Comparison of ENCODE assay signal across 8 cellular contexts in genomic region chr3:44338828-44339127, GRCh38. TPM values are rescaled to one million over a fixed set of nuclear protein-coding genes. Genes with fewer than 3 reads are reported as not detected.
DNase-seq lines count a peak whose midpoint lies in the region; ATAC-seq and TF ChIP-seq lines count a peak whose summit lies in the region.

No MANE protein-coding gene starts in this region.

- H3K36me3 Mint-ChIP-seq in brain = peaks cover 4% of the 10 kb centered on the region

- H3K4ac ChIP-seq in mesendoderm (ENCODE audit: low read depth, low read length) = no peak overlapping the region

- H3K36me3 ChIP-seq in heart left ventricle (no peaks in the 10 kb centered on the region), mesendoderm (ENCODE audit: control insufficient read depth, insufficient read depth, low read length) (no peaks in the 10 kb centered on the region), vagina (no peaks in the 10 kb centered on the region)

- peak overlapping the region; percentile 97 to 100 (median 99) for H3K27ac Mint-ChIP-seq in brain

- H3K9ac ChIP-seq in mesendoderm (ENCODE audit: low read length) = peak overlapping the region; percentile 70

- no peak overlapping the region for H2BK120ac ChIP-seq in mesendoderm (ENCODE audit: low read depth, low read length)

- DNase-seq in heart left ventricle (no peak), left ventricle myocardium superior (no peak), mesendoderm (no peak), vagina (ENCODE audit: extremely low spot score in 2 of 2) (no peak), anterior cingulate cortex (lab: John Stamatoyannopoulos, UW) (no peak)
- no peak for DNase-seq in activated CD8-positive, alpha-beta memory T cell treated with anti-CD3 and anti-CD28 coated beads, Interleukin-2, amount 50 U/mL, for 4 hours

- no peaks in the 10 kb centered on the region for H3K9me3 ChIP-seq in heart left ventricle
- no peaks in the 10 kb centered on the region for H3K9me3 ChIP-seq in vagina

- H3K4me3 ChIP-seq in heart left ventricle (peak overlapping the region; percentile 48 to 80 (median 66)), mesendoderm (ENCODE audit: low read length) (peak overlapping the region; percentile 62), vagina (peak overlapping the region; percentile 68 to 78)

- no peak overlapping the region for H2BK5ac ChIP-seq in mesendoderm (ENCODE audit: low read length)

- no peaks in the 10 kb centered on the region for H3K79me1 ChIP-seq in mesendoderm (ENCODE audit: low read length)

- H3K4me3 Mint-ChIP-seq in brain = peak overlapping the region; percentile 97 to 100 (median 99)

- H3K18ac ChIP-seq in mesendoderm (ENCODE audit: low read length) = no peak overlapping the region

- H3K27me3 ChIP-seq in heart left ventricle (no peaks in the 10 kb centered on the region), mesendoderm (ENCODE audit: insufficient read depth, low read length, poor library complexity) (no peaks in the 10 kb centered on the region), vagina (no peaks in the 10 kb centered on the region)

- H3K4me1 ChIP-seq in heart left ventricle (peaks cover 0 to 42% (median 20%) of the 10 kb centered on the region in 12 donors), mesendoderm (ENCODE audit: control insufficient read depth, low read depth, low read length) (no peaks in the 10 kb centered on the region), vagina (peaks cover 20% of the 10 kb centered on the region)

- WGBS in heart left ventricle, 4 donors = 0 to 1% (median 1%) methylated on average over 15 of the region's 15 CpGs
- WGBS in mesendoderm (ENCODE audit: extremely low coverage, insufficient coverage, low lambda C conversion rate) = no CpG with 5 or more reads among the region's 15 CpGs

- TF ChIP-seq CTCF in heart left ventricle (IDR thresholded peaks at IDR 0.05) (no peak), brain (conservative IDR thresholded peaks at IDR 0.05) (no peak), vagina (IDR thresholded peaks at IDR 0.05) (no peak)

- H3K23ac ChIP-seq in mesendoderm (ENCODE audit: low read length) = no peak overlapping the region

- peaks cover 0 to 4% (median 0%) of the 10 kb centered on the region in 5 experiments for H3K9me3 Mint-ChIP-seq in brain

- H4K5ac ChIP-seq in mesendoderm (ENCODE audit: low read length) = no peak overlapping the region

- peak overlapping the region; percentile 15 for H3K4me2 ChIP-seq in mesendoderm (ENCODE audit: low read length)

- no peak overlapping the region for H2AK5ac ChIP-seq in mesendoderm (ENCODE audit: low read length)

- H3K27me3 Mint-ChIP-seq in brain = peaks cover 19% of the 10 kb centered on the region

- H2BK15ac ChIP-seq in mesendoderm (replicated peaks; ENCODE audit: low read depth) = no peak overlapping the region

- H3K27ac ChIP-seq in heart left ventricle = peak overlapping the region; percentile 92 to 98 (median 96)
- peak overlapping the region; percentile 96 for H3K27ac ChIP-seq in mesendoderm (ENCODE audit: low read depth, low read length)
- H3K27ac ChIP-seq in vagina = peak overlapping the region; percentile 92

- no peaks in the 10 kb centered on the region for H3K79me2 ChIP-seq in mesendoderm (ENCODE audit: control insufficient read depth, insufficient read depth, low read length)

- H4K8ac ChIP-seq in mesendoderm (ENCODE audit: low read depth, low read length) = no peak overlapping the region

- H3K56ac ChIP-seq in mesendoderm (ENCODE audit: low read length) = peak overlapping the region; percentile 100

- intact Hi-C loops in heart left ventricle (cut with DNase I) (loop anchor here in 9 of 10 donors (1.0 to 10.0 kb wide), 12 partner anchors 16 to 376 kb away; partner anchors contain the start of genes ZNF197 (in 1 of the 9), ZNF35 (in 1 of the 9), ZNF445 (in 1 of the 9) and ZNF502 (in 1 of the 9)), left ventricle myocardium superior (cut with micrococcal nuclease) (no loop called here), vagina (cut with DNase I) (no loop called here)

- H3K4me1 Mint-ChIP-seq in brain = peaks cover 45% of the 10 kb centered on the region

- no peak for TF ChIP-seq POLR2A in heart left ventricle (IDR thresholded peaks at IDR 0.05)
- TF ChIP-seq POLR2A in vagina (IDR thresholded peaks at IDR 0.05) = no peak

- ATAC-seq in heart left ventricle = no peak
- no peak for ATAC-seq in left ventricle myocardium superior
- no peak for ATAC-seq in GM21423 (IDR thresholded peaks at IDR 0.05; ENCODE audit: unreplicated experiment)

RNA-seq across cellular contexts. Expression of gene TCAIM, which starts 0.2 kb away (rescaled TPM):
- total RNA-seq in heart left ventricle (10 to 100 TPM; 24.1 to 45.0 (median 32.4) TPM), left ventricle myocardium superior (34.7 TPM), vagina (17.9 TPM)
- polyA plus RNA-seq in heart left ventricle (10 to 100 TPM; 17.0 to 26.2 TPM), brain (ENCODE audit: insufficient read depth, low read depth, low replicate concordance) (12.5 TPM)
- polyA plus RNA-seq in mesendoderm (2013, experiment 1 of 2) = 10.8 TPM
- polyA plus RNA-seq in mesendoderm (2013, experiment 2 of 2) = 12.3 TPM

Comparison
In these comparisons a context has a peak if more than half of its experiments do, and no peak if none do; other contexts are left out.
1. intact Hi-C loops: an anchor here in heart left ventricle (1.0 to 10.0 kb wide); none called in left ventricle myocardium superior and vagina.